Comparison of ENCODE assay signal across 8 cellular contexts in the genomic region with DNA sequence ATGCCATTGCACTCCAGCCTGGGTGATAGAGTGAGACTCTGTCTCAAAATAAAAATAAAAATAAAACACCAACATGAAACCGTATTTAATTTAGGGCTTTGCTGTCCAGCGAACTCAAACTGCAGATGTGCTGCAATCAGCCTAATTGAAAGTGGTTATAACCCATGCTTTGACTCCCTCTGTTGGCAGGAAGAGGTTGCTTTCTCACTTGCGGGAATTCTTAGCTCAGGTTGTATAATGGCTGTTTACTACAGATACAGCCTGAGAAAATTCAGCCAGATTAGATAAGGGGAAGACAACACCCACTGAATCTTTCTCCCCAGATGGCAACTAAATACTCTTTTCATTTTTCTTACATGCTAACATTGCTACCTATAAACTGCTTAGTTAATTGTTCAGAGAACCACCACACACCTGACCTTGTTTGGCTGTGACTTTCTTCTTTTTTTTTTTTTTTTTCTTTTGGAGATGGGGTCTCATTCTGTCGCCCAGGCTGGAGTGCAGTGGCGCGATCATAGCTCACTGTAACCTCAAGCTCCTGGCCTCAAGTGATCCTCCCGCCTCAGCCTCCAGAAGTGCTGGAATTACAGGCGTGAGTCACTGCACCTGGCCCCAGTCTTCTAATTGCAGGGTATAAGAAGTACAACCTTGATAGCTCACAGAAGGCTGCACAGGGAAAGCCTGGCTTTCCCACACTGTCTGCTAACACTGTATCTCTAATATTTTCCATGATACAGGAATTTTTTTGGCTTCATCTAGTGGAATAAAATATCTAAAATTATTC. TPM values are rescaled to one million over a fixed set of nuclear protein-coding genes. Genes with fewer than 3 reads are reported as not detected.
DNase-seq lines count a peak whose midpoint lies in the region; ATAC-seq and TF ChIP-seq lines count a peak whose summit lies in the region.

No MANE protein-coding gene starts in this region.

- 50% methylated on average over 8 of the region's 8 CpGs for WGBS in esophagus muscularis mucosa

- H3K9me3 ChIP-seq in esophagus muscularis mucosa = no peaks in the 10 kb centered on the region

- peak; percentile 58 for DNase-seq in DMS 273 treated with DMSO at 0.1 percent for 48 hours (lab: John Stamatoyannopoulos, UW)
- peak; percentile 72 for DNase-seq in HFF-Myc (ENCODE audit: extremely low read depth, low read depth)
- DNase-seq in NCI-H524 treated with DMSO at 0.1 percent for 48 hours (lab: John Stamatoyannopoulos, UW) = peak; percentile 11
- DNase-seq in activated CD4-positive, alpha-beta T cell treated with anti-CD3 and anti-CD28 coated beads, Interleukin-2, amount 10 ng/mL, durations not matched to agents 7 days and 5 days = peak; percentile 61
- peak; percentile 88 for DNase-seq in esophagus muscularis mucosa (ENCODE audit: extremely low spot score)
- DNase-seq in non-pigmented ciliary epithelial cell (ENCODE audit: low read depth) = peak; percentile 54

- peak overlapping the region; percentile 71 to 100 (median 96) for H3K27ac ChIP-seq in esophagus muscularis mucosa (replicated peaks in 1 of 4)

- intact Hi-C loops in esophagus muscularis mucosa (cut with DNase I) = loop anchor here (10.0 kb wide), 2 partner anchors 220 to 540 kb away; no protein-coding TSS in a partner anchor

- peak; percentile 82 for TF ChIP-seq CTCF in HFF-Myc (IDR thresholded peaks at IDR 0.05; ENCODE audit: low read depth, low read length, missing control alignments)
- peak; percentile 61 to 77 (median 71) for TF ChIP-seq CTCF in esophagus muscularis mucosa (IDR thresholded peaks at IDR 0.05)

- no peak overlapping the region for H3K27ac Mint-ChIP-seq in activated CD4-positive, alpha-beta T cell treated with anti-CD3 and anti-CD28 coated beads, Interleukin-2, amount 10 ng/mL, durations not matched to agents 7 days and 5 days

- no peaks in the 10 kb centered on the region for H3K27me3 ChIP-seq in esophagus muscularis mucosa

- no peak for TF ChIP-seq POLR2A in esophagus muscularis mucosa (IDR thresholded peaks at IDR 0.05; ENCODE audit: low read depth)

- no peak for ATAC-seq in HG03045 (IDR thresholded peaks at IDR 0.05; ENCODE audit: unreplicated experiment)
- no peak for ATAC-seq in HG02642 (IDR thresholded peaks at IDR 0.05; ENCODE audit: poor library complexity, unreplicated experiment)

- H3K27me3 Mint-ChIP-seq in activated CD4-positive, alpha-beta T cell treated with anti-CD3 and anti-CD28 coated beads, Interleukin-2, amount 10 ng/mL, durations not matched to agents 7 days and 5 days = peaks cover 2% of the 10 kb centered on the region

- no peak for TF ChIP-seq EP300 in esophagus muscularis mucosa (IDR thresholded peaks at IDR 0.05)

- H3K36me3 ChIP-seq in esophagus muscularis mucosa = peaks cover 0 to 9% (median 0%) of the 10 kb centered on the region in 4 donors

- POLR2A ChIA-PET in activated CD4-positive, alpha-beta T cell treated with anti-CD3 and anti-CD28 coated beads, Interleukin-2, amount 10 ng/mL, durations not matched to agents 7 days and 5 days (lab: Charles Lee) = no interaction called here

- H3K4me1 ChIP-seq in esophagus muscularis mucosa = peaks cover 24 to 35% (median 31%) of the 10 kb centered on the region in 4 donors

- H3K36me3 Mint-ChIP-seq in activated CD4-positive, alpha-beta T cell treated with anti-CD3 and anti-CD28 coated beads, Interleukin-2, amount 10 ng/mL, durations not matched to agents 7 days and 5 days (ENCODE audit: low read depth) = peaks cover 3% of the 10 kb centered on the region

- no peaks in the 10 kb centered on the region for H3K9me3 Mint-ChIP-seq in activated CD4-positive, alpha-beta T cell treated with anti-CD3 and anti-CD28 coated beads, Interleukin-2, amount 10 ng/mL, durations not matched to agents 7 days and 5 days

- peaks cover 30% of the 10 kb centered on the region for H3K4me1 Mint-ChIP-seq in activated CD4-positive, alpha-beta T cell treated with anti-CD3 and anti-CD28 coated beads, Interleukin-2, amount 10 ng/mL, durations not matched to agents 7 days and 5 days

- no peak overlapping the region for H3K4me3 Mint-ChIP-seq in activated CD4-positive, alpha-beta T cell treated with anti-CD3 and anti-CD28 coated beads, Interleukin-2, amount 10 ng/mL, durations not matched to agents 7 days and 5 days

- no peak overlapping the region for H3K4me3 ChIP-seq in HFF-Myc (replicated peaks; ENCODE audit: low read depth, low read length)
- no peak overlapping the region for H3K4me3 ChIP-seq in esophagus muscularis mucosa

- CTCF ChIA-PET in activated CD4-positive, alpha-beta T cell treated with anti-CD3 and anti-CD28 coated beads, Interleukin-2, amount 10 ng/mL, durations not matched to agents 7 days and 5 days (lab: Charles Lee) = interaction anchor here (0.6 to 1.5 kb wide), 18 partner anchors 9 to 501 kb away, joined by 3 to 7 read pairs (median 3); no protein-coding TSS in a partner anchor

RNA-seq across cellular contexts. Expression of a gene that starts 34.6 kb away (rescaled TPM):
- 10 to 100 TPM; 56.4 to 57.4 TPM for total RNA-seq in activated CD4-positive, alpha-beta T cell treated with anti-CD3 and anti-CD28 coated beads, Interleukin-2, amount 10 ng/mL, durations not matched to agents 7 days and 5 days
- 10 to 100 TPM; 23.3 to 43.4 (median 31.4) TPM for total RNA-seq in esophagus muscularis mucosa

Comparison
In these comparisons a context has a peak if more than half of its experiments do, and no peak if none do; other contexts are left out.
1. DNase-seq: peak in every context shown above with its lines; median percentile 88 in esophagus muscularis mucosa; 72 in HFF-Myc; 61 in activated CD4-positive, alpha-beta T cell treated with anti-CD3 and anti-CD28 coated beads, Interleukin-2, amount 10 ng/mL, durations not matched to agents 7 days and 5 days; 58 in DMS 273 treated with DMSO at 0.1 percent for 48 hours; 54 in non-pigmented ciliary epithelial cell; 11 in NCI-H524 treated with DMSO at 0.1 percent for 48 hours.